11 cellular contexts compared by ENCODE assay signal in genomic region chr3:23836536-23837230, GRCh38. TPM values are rescaled to one million over a fixed set of nuclear protein-coding genes. Genes with fewer than 3 reads are reported as not detected.
DNase-seq lines count a peak whose midpoint lies in the region; ATAC-seq lines count a peak whose summit lies in the region.
"Had no signal": no experiment of that assay in that cellular context is flagged by ENCODE, and none has a peak within 500 bp of the region (broad histone marks: within the 10 kb centered on the region; RNA-seq: fewer than 3 reads in every experiment).

No MANE protein-coding gene starts in this region.

- no peaks in the 10 kb centered on the region for H3K27me3 Mint-ChIP-seq in T-helper 17 cell
- no peaks in the 10 kb centered on the region for H3K27me3 Mint-ChIP-seq in naive thymus-derived CD4-positive, alpha-beta T cell

- H3K9me3 Mint-ChIP-seq in naive thymus-derived CD4-positive, alpha-beta T cell, result no peaks in the 10 kb centered on the region

- ATAC-seq in HG02759 (IDR thresholded peaks at IDR 0.05; ENCODE audit: unreplicated experiment) (peak; percentile 35), T-helper 17 cell (no peak), GM18498 (IDR thresholded peaks at IDR 0.05; ENCODE audit: unreplicated experiment) (no peak)
- ATAC-seq in naive thymus-derived CD4-positive, alpha-beta T cell, result peak; percentile 57

- H3K4me1 Mint-ChIP-seq in T-helper 17 cell, result peaks cover 27% of the 10 kb centered on the region
- H3K4me1 Mint-ChIP-seq in naive thymus-derived CD4-positive, alpha-beta T cell, result peaks cover 2 to 72% (median 68%) of the 10 kb centered on the region in 7 donors

- H3K27ac ChIP-seq in naive thymus-derived CD4-positive, alpha-beta T cell (ENCODE audit: low read depth, low read length), result no peak overlapping the region
- H3K27ac ChIP-seq: RWPE1, suprapubic skin had no signal

- no peaks in the 10 kb centered on the region for H3K9me3 ChIP-seq in T-helper 17 cell (ENCODE audit: control insufficient read depth, low read length, poor library complexity, severe bottlenecking)
- no peaks in the 10 kb centered on the region for H3K9me3 ChIP-seq in naive thymus-derived CD4-positive, alpha-beta T cell (ENCODE audit: control insufficient read depth in 2 of 3, low read length in 3 of 3)
- H3K9me3 ChIP-seq: suprapubic skin had no signal

- POLR2A ChIA-PET in naive thymus-derived CD4-positive, alpha-beta T cell (lab: Charles Lee), result interaction anchor here (0.9 to 1.6 kb wide), 2 partner anchors 19 to 27 kb away, joined by 4 to 6 read pairs; no protein-coding TSS in a partner anchor

- peaks cover 3 to 4% of the 10 kb centered on the region in 2 donors for H3K4me1 ChIP-seq in naive thymus-derived CD4-positive, alpha-beta T cell (ENCODE audit: control insufficient read depth in 2 of 2, insufficient read depth in 2 of 2, low read length in 2 of 2)

- H3K4me3 Mint-ChIP-seq in T-helper 17 cell, result no peak overlapping the region
- no peak overlapping the region for H3K4me3 Mint-ChIP-seq in naive thymus-derived CD4-positive, alpha-beta T cell

- H3K27ac Mint-ChIP-seq in T-helper 17 cell, result peak overlapping the region; percentile 9
- H3K27ac Mint-ChIP-seq in naive thymus-derived CD4-positive, alpha-beta T cell, result peak overlapping the region in 1 of 9 donors; percentile 67

- H3K36me3 Mint-ChIP-seq in T-helper 17 cell (ENCODE audit: low read depth), result no peaks in the 10 kb centered on the region
- peaks cover 0 to 2% (median 0%) of the 10 kb centered on the region in 5 donors for H3K36me3 Mint-ChIP-seq in naive thymus-derived CD4-positive, alpha-beta T cell

- intact Hi-C loops in naive thymus-derived CD4-positive, alpha-beta T cell (cut with micrococcal nuclease), result no loop called here

- CTCF ChIA-PET in naive thymus-derived CD4-positive, alpha-beta T cell (lab: Charles Lee), result interaction anchor here (0.7 to 1.0 kb wide), 2 partner anchors 45 to 479 kb away, joined by 3 read pairs; no protein-coding TSS in a partner anchor

- peak; percentile 36 for DNase-seq in GF-D8 (lab: John Stamatoyannopoulos, UW)
- no peak for DNase-seq in T-helper 17 cell
- DNase-seq in naive thymus-derived CD4-positive, alpha-beta T cell, result no peak
- DNase-seq in NCI-H2171 treated with DMSO at 0.1 percent for 48 hours (lab: John Stamatoyannopoulos, UW), result no peak
- no peak for DNase-seq in LoVo (ENCODE audit: low spot score)
- no peak for DNase-seq in foreskin melanocyte
- DNase-seq: NCI-H226 had no signal

- H3K27me3 ChIP-seq in naive thymus-derived CD4-positive, alpha-beta T cell (ENCODE audit: control insufficient read depth in 2 of 2, insufficient read depth in 2 of 2, low read length in 2 of 2), result no peaks in the 10 kb centered on the region
- H3K27me3 ChIP-seq: suprapubic skin had no signal

- H3K4me3 ChIP-seq in naive thymus-derived CD4-positive, alpha-beta T cell (ENCODE audit: low read length), result no peak overlapping the region
- H3K4me3 ChIP-seq: suprapubic skin had no signal

- no peaks in the 10 kb centered on the region for H3K36me3 ChIP-seq in naive thymus-derived CD4-positive, alpha-beta T cell (ENCODE audit: control insufficient read depth in 2 of 3, insufficient read depth in 3 of 3, low read length in 3 of 3)
- H3K36me3 ChIP-seq: suprapubic skin had no signal

RNA-seq across cellular contexts. Expression of gene UBE2E1, which starts 30.9 kb away (rescaled TPM):
- 10 to 100 TPM; 62.2 to 70.7 TPM for total RNA-seq in T-helper 17 cell
- 10 to 100 TPM; 59.0 to 80.0 (median 69.2) TPM for total RNA-seq in naive thymus-derived CD4-positive, alpha-beta T cell
- 10 to 100 TPM in 1 of 2 donors, 1 to 10 TPM in 1; 5.2 to 22.1 TPM for polyA plus RNA-seq in naive thymus-derived CD4-positive, alpha-beta T cell

Comparison
In these comparisons a context has a peak if more than half of its experiments do, and no peak if none do; other contexts are left out.
1. ATAC-seq: peak in HG02759 (single experiment) and naive thymus-derived CD4-positive, alpha-beta T cell (single experiment); none in T-helper 17 cell (single experiment) and GM18498 (single experiment).